In genomic region chr4:24091632-24092240, GRCh38 we compare ENCODE assay signal across 20 cellular contexts.
"Had no signal": no experiment of that assay in that cellular context is flagged by ENCODE, and none has a peak within 500 bp of the region (broad histone marks: within the 10 kb centered on the region; RNA-seq: fewer than 3 reads in every experiment).

No MANE protein-coding gene starts in this region.

- DNase-seq: activated CD4-positive, alpha-beta T cell treated with anti-CD3 and anti-CD28 coated beads for 1 hour; activated CD4-positive, alpha-beta T cell treated with anti-CD3 and anti-CD28 coated beads, Interleukin-2, amount 50 U/mL, for 1 hour; activated gamma-delta T cell treated with Interleukin-2 at 50 U/mL for 16 hours; activated T-cell treated with anti-CD3 and anti-CD28 coated beads, Interleukin-2, amount 50 U/mL, for 1 hour; aorta; central memory CD4-positive, alpha-beta T cell; effector memory CD4-positive, alpha-beta T cell; lower lobe of right lung; naive thymus-derived CD4-positive, alpha-beta T cell; psoas muscle; right cardiac atrium; small intestine; stimulated activated CD4-positive, alpha-beta T cell treated with anti-CD3 and anti-CD28 coated beads, Interleukin-2, amount 100 ng/mL, for 24 hours; stimulated activated naive CD8-positive, alpha-beta T cell treated with anti-CD3 and anti-CD28 coated beads, Interleukin-15, amount 100 ng/mL, for 72 hours; T-helper 2 cell; tibial artery had no signal

- H3K36me3 ChIP-seq: lower lobe of right lung, tibial artery had no signal

- H3K4me1 ChIP-seq: lower lobe of right lung, psoas muscle, tibial artery had no signal

- ATAC-seq: activated naive CD4-positive, alpha-beta T cell treated with anti-CD3 and anti-CD28 coated beads, Interleukin-2, amount 50 U/mL, for 72 hours; left lobe of liver; lower lobe of right lung; naive thymus-derived CD4-positive, alpha-beta T cell; psoas muscle; right cardiac atrium; stimulated activated effector memory CD8-positive, alpha-beta T cell treated with anti-CD3 and anti-CD28 coated beads, Interleukin-12 subunit alpha, Interleukin-12 subunit beta, amount 100 ng/mL, for 72 hours; stimulated activated naive CD8-positive, alpha-beta T cell treated with anti-CD3 and anti-CD28 coated beads, Interleukin-15, amount 100 ng/mL, for 72 hours had no signal

- H3K9me3 ChIP-seq: lower lobe of right lung, psoas muscle, tibial artery had no signal

- H3K27ac ChIP-seq: lower lobe of right lung, psoas muscle, tibial artery, VCaP had no signal

- H3K4me3 ChIP-seq: lower lobe of right lung, psoas muscle, tibial artery had no signal

- H3K27me3 ChIP-seq: tibial artery had no signal
